In genomic region chr7:70972693-70973092, GRCh38 we compare ENCODE assay signal across 8 cellular contexts.
"Had no signal": no experiment of that assay in that cellular context is flagged by ENCODE, and none has a peak within 500 bp of the region (broad histone marks: within the 10 kb centered on the region; RNA-seq: fewer than 3 reads in every experiment).

No MANE protein-coding gene starts in this region.

- FAIRE-seq: G401.6, GM12878, GM12891, GM12892, GM18507, GM19239 had no signal

- ATAC-seq: GM12878 had no signal

- H3K4me3 ChIP-seq: GM12878 had no signal

- DNase-seq: GDM1, GF-D8 had no signal
